11 cellular contexts compared by ENCODE assay signal in genomic region chr4:188976644-188977115, GRCh38.
A peak's percentile ranks its signal among the peaks of the same experiment; 100 is the strongest.
DNase-seq lines count a peak whose midpoint lies in the region; ATAC-seq and TF ChIP-seq lines count a peak whose summit lies in the region.
"Had no signal": no experiment of that assay in that cellular context is flagged by ENCODE, and none has a peak within 500 bp of the region (broad histone marks: within the 10 kb centered on the region; RNA-seq: fewer than 3 reads in every experiment).

No MANE protein-coding gene starts in this region.

- no peak overlapping the region for H3K27ac ChIP-seq in suprapubic skin
- H3K27ac ChIP-seq: esophagus squamous epithelium, HL-60 had no signal

- no peaks in the 10 kb centered on the region for H3K27me3 ChIP-seq in HAP-1 (ENCODE audit: low read depth)
- H3K27me3 ChIP-seq in MG63 = no peaks in the 10 kb centered on the region
- no peaks in the 10 kb centered on the region for H3K27me3 ChIP-seq in suprapubic skin
- no peaks in the 10 kb centered on the region for H3K27me3 ChIP-seq in Caco-2 (replicated peaks; ENCODE audit: control insufficient read depth, insufficient read depth, low read length)
- H3K27me3 ChIP-seq: esophagus squamous epithelium had no signal

- in situ Hi-C loops in HAP-1 (cut with MboI; ENCODE audit: low sequenced_read_pairs) = no loop called here

- TF ChIP-seq CTCF in progenitor cell of endocrine pancreas (IDR thresholded peaks at IDR 0.05; ENCODE audit: unreplicated experiment) (no peak), suprapubic skin (IDR thresholded peaks at IDR 0.05) (no peak), Caco-2 (IDR thresholded peaks at IDR 0.05; ENCODE audit: insufficient read depth in 1 of 2, low read depth in 1 of 2, low read length in 1 of 2, severe bottlenecking in 1 of 2, unreplicated experiment in 1 of 2) (no peak)

- H3K4me3 ChIP-seq in HAP-1 (no peak overlapping the region), MG63 (no peak overlapping the region), suprapubic skin (no peak overlapping the region), Caco-2 (ENCODE audit: low read depth, low read length) (no peak overlapping the region)
- H3K4me3 ChIP-seq: esophagus squamous epithelium had no signal

- H3K9me3 Mint-ChIP-seq in progenitor cell of endocrine pancreas (ENCODE audit: low read depth) (peaks cover 4% of the 10 kb centered on the region), Caco-2 (ENCODE audit: unreplicated experiment) (no peaks in the 10 kb centered on the region)

- H3K36me3 ChIP-seq in HAP-1 (replicated peaks) = no peaks in the 10 kb centered on the region
- H3K36me3 ChIP-seq in MG63 = no peaks in the 10 kb centered on the region
- no peaks in the 10 kb centered on the region for H3K36me3 ChIP-seq in suprapubic skin
- H3K36me3 ChIP-seq in Caco-2 (ENCODE audit: control insufficient read depth, insufficient read depth, low read length) = no peaks in the 10 kb centered on the region
- H3K36me3 ChIP-seq: esophagus squamous epithelium had no signal

- DNase-seq in HAP-1 (ENCODE audit: low spot score in 2 of 2) = peak; percentile 76 to 97
- DNase-seq in NCI-H526 (lab: John Stamatoyannopoulos, UW) = peak; percentile 13 to 46
- peak; percentile 49 for DNase-seq in fibroblast of gingiva (ENCODE audit: low read depth)
- no peak for DNase-seq in progenitor cell of endocrine pancreas (ENCODE audit: low spot score, unreplicated experiment)
- no peak for DNase-seq in MG63
- DNase-seq in suprapubic skin (ENCODE audit: low spot score in 2 of 2) = no peak
- no peak for DNase-seq in Caco-2
- DNase-seq: activated CD4-positive, alpha-beta memory T cell treated with anti-CD3 and anti-CD28 coated beads, Interleukin-2, amount 10 ng/mL, durations not matched to agents 7 days and 5 days; esophagus squamous epithelium had no signal

- H3K9me3 ChIP-seq in HAP-1 (no peaks in the 10 kb centered on the region; the same call in 1 of the 2 replicates), MG63 (no peaks in the 10 kb centered on the region), suprapubic skin (no peaks in the 10 kb centered on the region), Caco-2 (no peaks in the 10 kb centered on the region)
- H3K9me3 ChIP-seq: esophagus squamous epithelium had no signal

- BruUV-seq in Caco-2 (replicated peaks; lab: Mats Ljungman, UMichigan) = no TSS peak

- 8% methylated on average over 2 of the region's 2 CpGs for WGBS in suprapubic skin

- TF ChIP-seq POLR2A in suprapubic skin (IDR thresholded peaks at IDR 0.05) = no peak

- H3K27ac Mint-ChIP-seq in progenitor cell of endocrine pancreas (peak overlapping the region; percentile 98), Caco-2 (ENCODE audit: unreplicated experiment) (no peak overlapping the region)
- H3K27ac Mint-ChIP-seq: activated CD4-positive, alpha-beta memory T cell treated with anti-CD3 and anti-CD28 coated beads, Interleukin-2, amount 10 ng/mL, durations not matched to agents 7 days and 5 days had no signal

- H3K27me3 Mint-ChIP-seq in progenitor cell of endocrine pancreas = no peaks in the 10 kb centered on the region
- no peaks in the 10 kb centered on the region for H3K27me3 Mint-ChIP-seq in Caco-2 (ENCODE audit: insufficient read depth, unreplicated experiment)
- H3K27me3 Mint-ChIP-seq: activated CD4-positive, alpha-beta memory T cell treated with anti-CD3 and anti-CD28 coated beads, Interleukin-2, amount 10 ng/mL, durations not matched to agents 7 days and 5 days had no signal

- POLR2A ChIA-PET in Caco-2 (lab: Charles Lee) = no interaction called here

- peak overlapping the region; percentile 28 for H3K4me3 Mint-ChIP-seq in progenitor cell of endocrine pancreas (ENCODE audit: low read depth)
- H3K4me3 Mint-ChIP-seq in Caco-2 (ENCODE audit: unreplicated experiment) = no peak overlapping the region
- H3K4me3 Mint-ChIP-seq: activated CD4-positive, alpha-beta memory T cell treated with anti-CD3 and anti-CD28 coated beads, Interleukin-2, amount 10 ng/mL, durations not matched to agents 7 days and 5 days had no signal

- H3K4me1 Mint-ChIP-seq in progenitor cell of endocrine pancreas (ENCODE audit: low read depth) (peaks cover 20% of the 10 kb centered on the region), Caco-2 (ENCODE audit: low read depth, unreplicated experiment) (no peaks in the 10 kb centered on the region)
- H3K4me1 Mint-ChIP-seq: activated CD4-positive, alpha-beta memory T cell treated with anti-CD3 and anti-CD28 coated beads, Interleukin-2, amount 10 ng/mL, durations not matched to agents 7 days and 5 days had no signal

- CTCF ChIA-PET in Caco-2 (lab: Charles Lee) = no interaction called here

- H3K4me1 ChIP-seq in HAP-1 = peaks cover 17% of the 10 kb centered on the region
- no peaks in the 10 kb centered on the region for H3K4me1 ChIP-seq in suprapubic skin
- H3K4me1 ChIP-seq in Caco-2 = no peaks in the 10 kb centered on the region
- H3K4me1 ChIP-seq: esophagus squamous epithelium had no signal

- H3K36me3 Mint-ChIP-seq in progenitor cell of endocrine pancreas (ENCODE audit: insufficient read depth) = peaks cover 3% of the 10 kb centered on the region
- H3K36me3 Mint-ChIP-seq in Caco-2 (ENCODE audit: insufficient read depth, unreplicated experiment) = no peaks in the 10 kb centered on the region

- no peak for ATAC-seq in GM21529 (IDR thresholded peaks at IDR 0.05; ENCODE audit: unreplicated experiment)

- no peak for TF ChIP-seq EP300 in suprapubic skin (IDR thresholded peaks at IDR 0.05)

- intact Hi-C loops in Caco-2 (cut with micrococcal nuclease; ENCODE audit: unreplicated experiment) = no loop called here

Comparison
In these comparisons a context has a peak if more than half of its experiments do, and no peak if none do; other contexts are left out.
1. DNase-seq: peak in HAP-1 (2 of 2), NCI-H526 (2 of 2) and fibroblast of gingiva (single experiment); none in progenitor cell of endocrine pancreas (single experiment), MG63 (single experiment), suprapubic skin (0 of 2) and Caco-2 (0 of 2).